29 cellular contexts compared by ENCODE assay signal in the genomic region with DNA sequence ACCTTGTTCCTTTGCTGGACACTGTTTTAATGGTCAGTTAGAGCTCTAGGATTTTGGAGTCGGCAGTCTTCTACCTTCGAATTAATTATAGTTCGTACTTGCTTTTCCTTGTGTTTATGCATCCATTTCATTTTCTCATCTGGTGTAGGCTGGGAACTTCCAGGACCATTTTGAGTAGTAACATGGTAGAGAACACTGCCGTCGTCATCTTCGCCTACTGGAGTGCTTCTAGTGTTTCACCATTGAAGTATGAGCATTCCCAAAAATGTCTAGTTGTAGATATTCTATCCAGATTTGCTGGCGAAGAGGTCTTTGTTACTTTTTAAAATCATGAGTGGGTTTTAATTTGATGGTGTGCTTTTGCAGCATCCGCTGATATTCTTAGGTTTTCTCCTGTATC.
"Had no signal": no experiment of that assay in that cellular context is flagged by ENCODE, and none has a peak within 500 bp of the region (broad histone marks: within the 10 kb centered on the region; RNA-seq: fewer than 3 reads in every experiment).

No MANE protein-coding gene starts in this region.

- H3K36me3 Mint-ChIP-seq: naive B cell, natural killer cell had no signal

- H3K27me3 Mint-ChIP-seq: naive B cell; stimulated activated naive B cell treated with anti-CD40 and anti-IgM and Interleukin-4, amounts not matched to agents 10 μg/mL and 1 μg/mL and 100 μg/mL, for 72 hours had no signal

- H3K4me3 Mint-ChIP-seq: mesothelial cell of epicardium; natural killer cell; nephron progenitor cell; neural progenitor cell; stimulated activated naive B cell treated with anti-CD40 and anti-IgM and Interleukin-4, amounts not matched to agents 10 μg/mL and 1 μg/mL and 100 μg/mL, for 72 hours had no signal

- ATAC-seq: left cardiac atrium; left lobe of liver; lower lobe of right lung; natural killer cell; psoas muscle; right lobe of liver; stimulated activated naive B cell treated with anti-CD40 and anti-IgM and Interleukin-4, amounts not matched to agents 10 μg/mL and 1 μg/mL and 100 μg/mL, for 72 hours; stimulated activated naive CD8-positive, alpha-beta T cell treated with anti-CD3 and anti-CD28 coated beads, Interleukin-15, Interleukin-2, amounts not matched to agents 100 U/mL and 50 U/mL, for 24 hours had no signal

- H3K4me1 ChIP-seq: neural progenitor cell, right lobe of liver, testis had no signal

- H3K9me3 ChIP-seq: lower lobe of right lung, neutrophil, psoas muscle, right atrium auricular region, right lobe of liver, stomach, testis, thyroid gland, transverse colon, uterus had no signal

- H3K36me3 ChIP-seq: lower lobe of right lung, neural progenitor cell, neutrophil, right atrium auricular region, right lobe of liver, stomach, thyroid gland, transverse colon, uterus had no signal

- DNase-seq: kidney glomerular epithelial cell; left cardiac atrium; lower lobe of right lung; mammary epithelial cell; mesendoderm; naive B cell; natural killer cell; nephron progenitor cell; occipital lobe; psoas muscle; right lobe of liver; stimulated activated CD4-positive, alpha-beta T cell treated with anti-CD3 and anti-CD28 coated beads, Interleukin-12 subunit alpha, Interleukin-12 subunit beta, amount 100 ng/mL, for 4 hours; stimulated activated CD4-positive, alpha-beta T cell treated with anti-CD3 and anti-CD28 coated beads, Interleukin-15, amount 100 ng/mL, for 24 hours; stimulated activated CD4-positive, alpha-beta T cell treated with anti-CD3 and anti-CD28 coated beads, Interleukin-2, amount 100 ng/mL, for 24 hours; stimulated activated CD4-positive, alpha-beta T cell treated with anti-CD3 and anti-CD28 coated beads, Interleukin-4, amount 100 ng/mL, for 1 hour; stimulated activated naive B cell treated with anti-CD40 and anti-IgM and Interleukin-4, amounts not matched to agents 10 μg/mL and 1 μg/mL and 100 μg/mL, for 72 hours; stimulated activated naive CD8-positive, alpha-beta T cell treated with anti-CD3 and anti-CD28 coated beads, Interleukin-15, Interleukin-2, amounts not matched to agents 100 U/mL and 50 U/mL, for 24 hours; stomach; testis; thyroid gland; transverse colon; uterus had no signal

- H3K27ac Mint-ChIP-seq: mesothelial cell of epicardium; nephron progenitor cell; neural progenitor cell; stimulated activated naive B cell treated with anti-CD40 and anti-IgM and Interleukin-4, amounts not matched to agents 10 μg/mL and 1 μg/mL and 100 μg/mL, for 72 hours had no signal

- H3K4me2 ChIP-seq: hepatocyte, neural progenitor cell had no signal

- H3K4me1 Mint-ChIP-seq: nephron progenitor cell, neural progenitor cell had no signal

- H3K4me3 ChIP-seq: hepatocyte, lower lobe of right lung, neural progenitor cell, psoas muscle, right atrium auricular region, right lobe of liver, stomach, testis, thyroid gland, transverse colon, uterus had no signal

- H3K27ac ChIP-seq: hepatocyte, lower lobe of right lung, neural progenitor cell, neutrophil, parathyroid adenoma, psoas muscle, right atrium auricular region, right lobe of liver, stomach, testis, thyroid gland, transverse colon, uterus had no signal

- H3K27me3 ChIP-seq: hepatocyte, neural progenitor cell, neutrophil, right atrium auricular region, right lobe of liver, stomach, testis, thyroid gland, transverse colon, uterus had no signal

- H3K9ac ChIP-seq: neural progenitor cell, parathyroid adenoma had no signal

- H2AFZ ChIP-seq: hepatocyte, neural progenitor cell, parathyroid adenoma had no signal
